Comparison of ENCODE assay signal across 9 cellular contexts in genomic region chr21:42474043-42474831, GRCh38. TPM values are rescaled to one million over a fixed set of nuclear protein-coding genes. Genes with fewer than 3 reads are reported as not detected.
DNase-seq lines count a peak whose midpoint lies in the region; ATAC-seq, FAIRE-seq and TF ChIP-seq lines count a peak whose summit lies in the region.
"Had no signal": no experiment of that assay in that cellular context is flagged by ENCODE, and none has a peak within 500 bp of the region (broad histone marks: within the 10 kb centered on the region; RNA-seq: fewer than 3 reads in every experiment).

No MANE protein-coding gene starts in this region.

- H3K4me1 Mint-ChIP-seq in natural killer cell treated with Interleukin-12 subunit alpha and Interleukin-12 subunit beta and Interleukin-15 and Interleukin-18, amount 100 ng/mL, for 72 hours (ENCODE audit: low read depth in 2 of 2), result peaks cover 0 to 7% of the 10 kb centered on the region in 2 donors

- BruUV-seq in GM12878 (replicated peaks; lab: Mats Ljungman, UMichigan), result no TSS peak

- H3K79me2 ChIP-seq in GM12878 (ENCODE audit: control insufficient read depth, insufficient read depth, low read length), result no peaks in the 10 kb centered on the region

- no peaks in the 10 kb centered on the region for H3K9me3 Mint-ChIP-seq in natural killer cell treated with Interleukin-12 subunit alpha and Interleukin-12 subunit beta and Interleukin-15 and Interleukin-18, amount 100 ng/mL, for 72 hours

- peaks cover 12 to 20% of the 10 kb centered on the region in 2 donors for H3K27me3 Mint-ChIP-seq in natural killer cell treated with Interleukin-12 subunit alpha and Interleukin-12 subunit beta and Interleukin-15 and Interleukin-18, amount 100 ng/mL, for 72 hours

- TF ChIP-seq CTCF in GM12878 (IDR thresholded peaks at IDR 0.05 in 2 of 3, conservative IDR thresholded peaks at IDR 0.05 in 1 of 3; ENCODE audit: control insufficient read depth in 2 of 3, extremely low read depth in 1 of 3, insufficient read depth in 1 of 3, low read depth in 3 of 3, low read length in 3 of 3), result no peak; a peak in 1 of 6 replicates

- no peak overlapping the region for H3K4me3 Mint-ChIP-seq in natural killer cell treated with Interleukin-12 subunit alpha and Interleukin-12 subunit beta and Interleukin-15 and Interleukin-18, amount 100 ng/mL, for 72 hours

- no peaks in the 10 kb centered on the region for H3K36me3 ChIP-seq in GM12878 (ENCODE audit: control insufficient read depth in 2 of 2, insufficient read depth in 2 of 2, low read length in 1 of 2)

- H2AFZ ChIP-seq in GM12878 (ENCODE audit: control insufficient read depth, low read depth, low read length), result no peak overlapping the region

- 14% methylated on average over 14 of the region's 14 CpGs for WGBS in GM12878 (ENCODE audit: insufficient coverage, insufficient replicate concordance, low lambda C conversion rate, missing lambda C conversion rate)

- DNase-seq in NCI-H524 (lab: John Stamatoyannopoulos, UW), result peak; percentile 27 to 65
- no peak for DNase-seq in NCI-H524 treated with DMSO at 0.1 percent for 48 hours (lab: John Stamatoyannopoulos, UW)
- no peak for DNase-seq in GM12878 (ENCODE audit: low read depth, low spot score)
- DNase-seq in natural killer cell treated with Interleukin-12 subunit alpha and Interleukin-12 subunit beta and Interleukin-15 and Interleukin-18, amount 100 ng/mL, for 72 hours (ENCODE audit: low spot score), result peak; percentile 50
- no peak for DNase-seq in OCI-M2 (lab: John Stamatoyannopoulos, UW; ENCODE audit: unreplicated experiment)
- DNase-seq in DMS79 treated with DMSO at 0.1 percent for 48 hours (lab: John Stamatoyannopoulos, UW), result no peak
- no peak for DNase-seq in NCI-H1105 (lab: John Stamatoyannopoulos, UW)

- H3K36me3 Mint-ChIP-seq in natural killer cell treated with Interleukin-12 subunit alpha and Interleukin-12 subunit beta and Interleukin-15 and Interleukin-18, amount 100 ng/mL, for 72 hours, result no peaks in the 10 kb centered on the region

- CTCF ChIA-PET in GM12878 (lab: Yijun Ruan, JAX), result interaction anchor here (1.0 to 6.4 kb wide), 4 partner anchors 14 to 61 kb away, joined by 3 to 71 read pairs (median 6); no protein-coding TSS in a partner anchor

- peak overlapping the region; percentile 57 for H3K4me2 ChIP-seq in GM12878 (ENCODE audit: control insufficient read depth, insufficient read depth)

- no peaks in the 10 kb centered on the region for H4K20me1 ChIP-seq in GM12878 (ENCODE audit: control insufficient read depth, insufficient read depth)

- FAIRE-seq in GM12878 (lab: Jason Lieb, UNC), result peak; percentile 77

- H3K27ac Mint-ChIP-seq in natural killer cell treated with Interleukin-12 subunit alpha and Interleukin-12 subunit beta and Interleukin-15 and Interleukin-18, amount 100 ng/mL, for 72 hours, result peak overlapping the region in 1 of 2 donors; percentile 17

- SMC1A ChIA-PET in GM12878 (lab: Charles Lee; ENCODE audit: uncharacterized antibody, unreplicated experiment), result interaction anchor here (0.6 to 2.7 kb wide), 8 partner anchors 13 to 250 kb away, joined by 3 to 29 read pairs (median 4); no protein-coding TSS in a partner anchor

- no peak for TF ChIP-seq POLR2A in GM12878 (IDR thresholded peaks at IDR 0.05; ENCODE audit: low read depth, low read length)

- H3K27me3 ChIP-seq in GM12878 (replicated peaks in 1 of 2; ENCODE audit: control insufficient read depth in 2 of 2, insufficient read depth in 2 of 2, low read length in 1 of 2), result no peaks in the 10 kb centered on the region

- no peak overlapping the region for H3K4me3 ChIP-seq in GM12878

- TF ChIP-seq EP300 in GM12878 (IDR thresholded peaks at IDR 0.05; ENCODE audit: borderline replicate concordance in 1 of 2, control insufficient read depth in 1 of 2, low read depth in 2 of 2, low read length in 2 of 2), result peak; percentile 21 to 71; a peak in 1 of 4 replicates

- TF ChIP-seq RAD21 in GM12878 (IDR thresholded peaks at IDR 0.05; ENCODE audit: insufficient read depth, low read depth, low read length), result no peak; the same call in 1 of the 2 replicates

- H3K9me3 ChIP-seq in GM12878 (replicated peaks; ENCODE audit: control insufficient read depth, insufficient read depth, low read length), result no peaks in the 10 kb centered on the region; the same call in 2 of the 3 replicates

- peaks cover 53% of the 10 kb centered on the region for H3K4me1 ChIP-seq in GM12878 (ENCODE audit: control insufficient read depth, insufficient read depth, low read length)

- H3K9ac ChIP-seq in GM12878 (ENCODE audit: control insufficient read depth, insufficient read depth, low read length), result no peak overlapping the region

- H3K27ac ChIP-seq in GM12878 (ENCODE audit: control insufficient read depth, insufficient read depth), result peak overlapping the region; percentile 20; the same call in 1 of the 2 replicates

- intact Hi-C loops in GM12878 (cut with micrococcal nuclease; ENCODE audit: unreplicated experiment), result no loop called here

- RAD21 ChIA-PET in GM12878 (lab: Charles Lee; ENCODE audit: unreplicated experiment), result interaction anchor here (0.7 to 7.1 kb wide), 9 partner anchors 18 to 64 kb away, joined by 3 to 58 read pairs (median 4); no protein-coding TSS in a partner anchor

- POLR2A ChIA-PET in GM12878 (lab: Charles Lee), result interaction anchor here (0.6 to 2.0 kb wide), 4 partner anchors 12 to 64 kb away, joined by 3 to 7 read pairs (median 5); no protein-coding TSS in a partner anchor

- in situ Hi-C loops in GM12878 (cut with MboI), result no loop called here

- peak; percentile 64 for ATAC-seq in HG03280 (IDR thresholded peaks at IDR 0.05; ENCODE audit: unreplicated experiment)
- peak; percentile 83 for ATAC-seq in GM12878
- ATAC-seq in natural killer cell treated with Interleukin-12 subunit alpha and Interleukin-12 subunit beta and Interleukin-15 and Interleukin-18, amount 100 ng/mL, for 72 hours, result peak in 1 of 2 donors; percentile 64

TF ChIP-seq in GM12878, 131 proteins besides CTCF, POLR2A, EP300 and RAD21 (continues in another document):
- TF ChIP-seq RELB (IDR thresholded peaks at IDR 0.05; ENCODE audit: low read depth), result 0 out of 2 replicates have a peak, but pooled peaks have one; percentile 21
- TF ChIP-seq YY1 (IDR thresholded peaks at IDR 0.05; ENCODE audit: low read depth, low read length), result no peak
- no peak for TF ChIP-seq TCF3 (IDR thresholded peaks at IDR 0.05; ENCODE audit: borderline replicate concordance, insufficient read depth, low read depth, low read length)
- TF ChIP-seq SPI1 (IDR thresholded peaks at IDR 0.05; ENCODE audit: borderline replicate concordance, insufficient read depth, low read depth, low read length), result no peak

RNA-seq across cellular contexts. Expression of gene RSPH1, which starts 21.8 kb away (rescaled TPM):
- 0.56 and 0.78 TPM in 2 replicates for total RNA-seq in GM12878 (2013; cell fraction: nucleolus; rRNA removed)
- total RNA-seq in GM12878 (2014; rRNA removed), result 0.11 and 0.33 TPM in 2 replicates
- total RNA-seq in GM12878 (2014; rRNA removed; fragmentation: Illumina TruSeq; extraction: Trizol), result 0.27 and 0.37 TPM in 2 replicates
- 0.27 and 0.28 TPM in 2 replicates for total RNA-seq in GM12878 (2021)
- polyA plus RNA-seq in GM12878 (2011; ENCODE audit: low read depth), result 0.94 TPM
- polyA plus RNA-seq in GM12878 (2011; rRNA removed), result 0.38 and 0.59 TPM in 2 replicates
- 0.10 and 0.21 TPM in 2 replicates for polyA plus RNA-seq in GM12878 (2011; cell fraction: cytosol; rRNA removed)
- polyA plus RNA-seq in GM12878 (2011; cell fraction: nucleus; rRNA removed), result 0.16 and 0.22 TPM in 2 replicates
- 0.79 and 1.1 TPM in 2 replicates for polyA plus RNA-seq in GM12878 (2012)
- 0.37 and 0.67 TPM in 2 replicates for polyA plus RNA-seq in GM12878 (2014; fragmentation: Illumina TruSeq; extraction: Trizol)
- under 1 TPM; 0.37 to 0.38 TPM for polyA plus RNA-seq in GM12878 (2014; fragmentation: Nextera tagmentation; extraction: Ambion mirVana)
- 0.19 and 0.81 TPM in 2 replicates for polyA plus RNA-seq in GM12878 (2014; rRNA removed)
- polyA plus RNA-seq in GM12878 (2016; fragmentation: Nextera tagmentation; extraction: Ambion mirVana), result 1 to 10 TPM; 1.2 to 1.4 TPM
- 0.88 TPM in 1 of 2 replicates, not detected in the other for polyA minus RNA-seq in GM12878 (2011; rRNA and poly(A)+ RNA removed)
- polyA minus RNA-seq in GM12878 (2011; cell fraction: cytosol; rRNA and poly(A)+ RNA removed), result not detected in 2 replicates
- not detected in 2 replicates for polyA minus RNA-seq in GM12878 (2011; cell fraction: nucleus; rRNA and poly(A)+ RNA removed)
- total RNA-seq in natural killer cell treated with Interleukin-12 subunit alpha and Interleukin-12 subunit beta and Interleukin-15 and Interleukin-18, amount 100 ng/mL, for 72 hours, result under 1 TPM in 1 of 2 donors, not detected in 1; 0.25 TPM
- total RNA-seq: T-helper 1 cell treated with Interleukin-12 subunit alpha and Interleukin-12 subunit beta and Interleukin-4 antibody, amounts not matched to agents 30 ng/mL and 1 ng/mL, for 36 hours had no signal

RNA-seq across cellular contexts. Expression of gene SLC37A1, which starts 39.4 kb away (rescaled TPM):
- total RNA-seq in GM12878 (2013; cell fraction: nucleolus; rRNA removed), result 129 and 143 TPM in 2 replicates
- total RNA-seq in GM12878 (2014; rRNA removed), result 33.0 and 35.5 TPM in 2 replicates
- 19.2 and 19.7 TPM in 2 replicates for total RNA-seq in GM12878 (2014; rRNA removed; fragmentation: Illumina TruSeq; extraction: Trizol)
- 30.7 and 34.8 TPM in 2 replicates for total RNA-seq in GM12878 (2021)
- 6.2 TPM for polyA plus RNA-seq in GM12878 (2011; ENCODE audit: low read depth)
- polyA plus RNA-seq in GM12878 (2011; rRNA removed), result 17.7 and 23.3 TPM in 2 replicates
- polyA plus RNA-seq in GM12878 (2011; cell fraction: cytosol; rRNA removed), result 20.2 and 24.6 TPM in 2 replicates
- 75.0 and 82.4 TPM in 2 replicates for polyA plus RNA-seq in GM12878 (2011; cell fraction: nucleus; rRNA removed)
- 17.7 and 18.5 TPM in 2 replicates for polyA plus RNA-seq in GM12878 (2012)
- 12.0 and 18.4 TPM in 2 replicates for polyA plus RNA-seq in GM12878 (2014; fragmentation: Illumina TruSeq; extraction: Trizol)
- 1 to 10 TPM; 1.1 to 2.4 TPM for polyA plus RNA-seq in GM12878 (2014; fragmentation: Nextera tagmentation; extraction: Ambion mirVana)
- 25.4 and 26.5 TPM in 2 replicates for polyA plus RNA-seq in GM12878 (2014; rRNA removed)
- polyA plus RNA-seq in GM12878 (2016; fragmentation: Nextera tagmentation; extraction: Ambion mirVana), result 10 to 100 TPM; 28.0 to 32.0 TPM
- 22.6 and 32.2 TPM in 2 replicates for polyA minus RNA-seq in GM12878 (2011; rRNA and poly(A)+ RNA removed)
- 8.6 and 12.4 TPM in 2 replicates for polyA minus RNA-seq in GM12878 (2011; cell fraction: cytosol; rRNA and poly(A)+ RNA removed)
- 43.9 and 56.5 TPM in 2 replicates for polyA minus RNA-seq in GM12878 (2011; cell fraction: nucleus; rRNA and poly(A)+ RNA removed)
- 10 to 100 TPM; 17.2 to 22.5 TPM for total RNA-seq in natural killer cell treated with Interleukin-12 subunit alpha and Interleukin-12 subunit beta and Interleukin-15 and Interleukin-18, amount 100 ng/mL, for 72 hours

Comparison
In these comparisons a context has a peak if more than half of its experiments do, and no peak if none do; other contexts are left out.
1. DNase-seq: peak in NCI-H524 (2 of 2) and natural killer cell treated with Interleukin-12 subunit alpha and Interleukin-12 subunit beta and Interleukin-15 and Interleukin-18, amount 100 ng/mL, for 72 hours (single experiment); none in NCI-H524 treated with DMSO at 0.1 percent for 48 hours (single experiment), GM12878 (single experiment), OCI-M2 (single experiment), DMS79 treated with DMSO at 0.1 percent for 48 hours (single experiment) and NCI-H1105 (single experiment).